ENCODE assay signal across 1 cellular context in the genomic region with DNA sequence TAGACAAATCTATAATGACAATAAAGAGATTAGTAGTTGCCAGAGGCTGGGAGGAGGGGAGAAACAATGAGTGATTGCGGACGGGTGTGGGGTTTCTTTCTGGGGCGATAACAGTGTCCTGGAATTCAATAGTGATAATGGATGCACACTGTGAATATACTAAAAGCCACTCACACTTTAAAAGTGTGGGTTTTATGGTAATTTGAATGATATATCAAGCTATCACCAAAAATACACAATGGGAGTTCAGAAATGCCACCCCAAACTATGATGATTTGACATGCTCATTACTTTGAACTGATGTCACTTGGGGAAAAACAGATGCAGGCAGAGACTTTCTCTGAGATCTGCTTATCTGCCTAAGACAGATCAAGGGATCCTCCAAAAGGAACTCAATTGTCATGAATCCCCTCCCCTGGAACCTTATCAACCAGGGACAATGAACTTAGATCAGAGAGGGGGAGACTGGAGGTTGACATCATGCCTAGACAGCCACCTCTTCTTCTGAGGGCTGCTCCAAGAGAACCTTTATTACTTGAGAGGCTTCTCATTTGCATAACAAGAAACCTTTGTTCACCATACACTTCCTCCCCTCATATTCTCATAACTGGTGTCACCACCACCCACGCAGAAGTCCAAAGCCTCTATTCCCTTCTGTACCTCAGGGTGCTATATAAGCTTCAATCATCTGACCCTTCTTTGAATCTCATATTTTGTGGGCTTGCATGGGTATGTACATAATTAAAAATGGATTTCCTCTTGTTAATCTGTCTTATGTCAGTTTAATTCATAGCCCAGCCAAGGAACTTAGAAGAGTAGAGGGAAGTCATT.
TF ChIP-seq lines count a peak whose summit lies in the region.

No MANE protein-coding gene starts in this region.

TF ChIP-seq in HepG2, 621 proteins besides CTCF, POLR2A, EP300 and RAD21:
- TF ChIP-seq, protein P1, sequence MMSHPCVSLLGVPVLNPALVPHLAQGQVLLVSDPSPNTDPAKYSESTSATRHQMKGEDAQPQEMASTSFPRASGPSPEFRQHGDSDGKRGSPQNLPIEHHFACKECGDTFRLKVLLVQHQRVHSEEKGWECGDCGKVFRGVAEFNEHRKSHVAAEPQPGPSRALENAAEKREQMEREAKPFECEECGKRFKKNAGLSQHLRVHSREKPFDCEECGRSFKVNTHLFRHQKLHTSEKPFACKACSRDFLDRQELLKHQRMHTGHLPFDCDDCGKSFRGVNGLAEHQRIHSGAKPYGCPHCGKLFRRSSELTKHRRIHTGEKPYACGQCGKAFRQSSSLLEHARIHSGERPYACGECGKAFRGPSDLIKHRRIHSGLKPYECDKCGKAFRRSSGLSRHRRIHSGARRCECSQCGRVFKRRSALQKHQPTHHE (CRISPR knock-in tag; IDR thresholded peaks at IDR 0.05; ENCODE audit: borderline replicate concordance) = no peak
- no peak for TF ChIP-seq ZFP62 (CRISPR knock-in tag; IDR thresholded peaks at IDR 0.05)
- TF ChIP-seq ZNF572 (CRISPR knock-in tag; IDR thresholded peaks at IDR 0.05) = no peak
- TF ChIP-seq PHF21A (CRISPR knock-in tag; IDR thresholded peaks at IDR 0.05) = no peak
- no peak for TF ChIP-seq EED (CRISPR knock-in tag; IDR thresholded peaks at IDR 0.05)
- TF ChIP-seq GABPB1 (CRISPR knock-in tag; IDR thresholded peaks at IDR 0.05) = no peak
- TF ChIP-seq HMGA1 (CRISPR knock-in tag; conservative IDR thresholded peaks at IDR 0.05) = no peak
- TF ChIP-seq, protein P2, sequence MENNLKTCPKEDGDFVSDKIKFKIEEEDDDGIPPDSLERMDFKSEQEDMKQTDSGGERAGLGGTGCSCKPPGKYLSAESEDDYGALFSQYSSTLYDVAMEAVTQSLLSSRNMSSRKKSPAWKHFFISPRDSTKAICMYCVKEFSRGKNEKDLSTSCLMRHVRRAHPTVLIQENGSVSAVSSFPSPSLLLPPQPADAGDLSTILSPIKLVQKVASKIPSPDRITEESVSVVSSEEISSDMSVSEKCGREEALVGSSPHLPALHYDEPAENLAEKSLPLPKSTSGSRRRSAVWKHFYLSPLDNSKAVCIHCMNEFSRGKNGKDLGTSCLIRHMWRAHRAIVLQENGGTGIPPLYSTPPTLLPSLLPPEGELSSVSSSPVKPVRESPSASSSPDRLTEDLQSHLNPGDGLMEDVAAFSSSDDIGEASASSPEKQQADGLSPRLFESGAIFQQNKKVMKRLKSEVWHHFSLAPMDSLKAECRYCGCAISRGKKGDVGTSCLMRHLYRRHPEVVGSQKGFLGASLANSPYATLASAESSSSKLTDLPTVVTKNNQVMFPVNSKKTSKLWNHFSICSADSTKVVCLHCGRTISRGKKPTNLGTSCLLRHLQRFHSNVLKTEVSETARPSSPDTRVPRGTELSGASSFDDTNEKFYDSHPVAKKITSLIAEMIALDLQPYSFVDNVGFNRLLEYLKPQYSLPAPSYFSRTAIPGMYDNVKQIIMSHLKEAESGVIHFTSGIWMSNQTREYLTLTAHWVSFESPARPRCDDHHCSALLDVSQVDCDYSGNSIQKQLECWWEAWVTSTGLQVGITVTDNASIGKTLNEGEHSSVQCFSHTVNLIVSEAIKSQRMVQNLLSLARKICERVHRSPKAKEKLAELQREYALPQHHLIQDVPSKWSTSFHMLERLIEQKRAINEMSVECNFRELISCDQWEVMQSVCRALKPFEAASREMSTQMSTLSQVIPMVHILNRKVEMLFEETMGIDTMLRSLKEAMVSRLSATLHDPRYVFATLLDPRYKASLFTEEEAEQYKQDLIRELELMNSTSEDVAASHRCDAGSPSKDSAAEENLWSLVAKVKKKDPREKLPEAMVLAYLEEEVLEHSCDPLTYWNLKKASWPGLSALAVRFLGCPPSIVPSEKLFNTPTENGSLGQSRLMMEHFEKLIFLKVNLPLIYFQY (CRISPR knock-in tag; IDR thresholded peaks at IDR 0.05; ENCODE audit: borderline replicate concordance) = no peak
- TF ChIP-seq, protein P3, sequence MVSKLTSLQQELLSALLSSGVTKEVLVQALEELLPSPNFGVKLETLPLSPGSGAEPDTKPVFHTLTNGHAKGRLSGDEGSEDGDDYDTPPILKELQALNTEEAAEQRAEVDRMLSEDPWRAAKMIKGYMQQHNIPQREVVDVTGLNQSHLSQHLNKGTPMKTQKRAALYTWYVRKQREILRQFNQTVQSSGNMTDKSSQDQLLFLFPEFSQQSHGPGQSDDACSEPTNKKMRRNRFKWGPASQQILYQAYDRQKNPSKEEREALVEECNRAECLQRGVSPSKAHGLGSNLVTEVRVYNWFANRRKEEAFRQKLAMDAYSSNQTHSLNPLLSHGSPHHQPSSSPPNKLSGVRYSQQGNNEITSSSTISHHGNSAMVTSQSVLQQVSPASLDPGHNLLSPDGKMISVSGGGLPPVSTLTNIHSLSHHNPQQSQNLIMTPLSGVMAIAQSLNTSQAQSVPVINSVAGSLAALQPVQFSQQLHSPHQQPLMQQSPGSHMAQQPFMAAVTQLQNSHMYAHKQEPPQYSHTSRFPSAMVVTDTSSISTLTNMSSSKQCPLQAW (CRISPR knock-in tag; IDR thresholded peaks at IDR 0.05) = no peak
- no peak for TF ChIP-seq ZNF329 (CRISPR knock-in tag; IDR thresholded peaks at IDR 0.05; ENCODE audit: low read depth)
- no peak for TF ChIP-seq ISL2 (CRISPR knock-in tag; IDR thresholded peaks at IDR 0.05)
- TF ChIP-seq GATAD2A (CRISPR knock-in tag; IDR thresholded peaks at IDR 0.05) = no peak
- no peak for TF ChIP-seq RARA (CRISPR knock-in tag; IDR thresholded peaks at IDR 0.05)
- TF ChIP-seq, protein P4, sequence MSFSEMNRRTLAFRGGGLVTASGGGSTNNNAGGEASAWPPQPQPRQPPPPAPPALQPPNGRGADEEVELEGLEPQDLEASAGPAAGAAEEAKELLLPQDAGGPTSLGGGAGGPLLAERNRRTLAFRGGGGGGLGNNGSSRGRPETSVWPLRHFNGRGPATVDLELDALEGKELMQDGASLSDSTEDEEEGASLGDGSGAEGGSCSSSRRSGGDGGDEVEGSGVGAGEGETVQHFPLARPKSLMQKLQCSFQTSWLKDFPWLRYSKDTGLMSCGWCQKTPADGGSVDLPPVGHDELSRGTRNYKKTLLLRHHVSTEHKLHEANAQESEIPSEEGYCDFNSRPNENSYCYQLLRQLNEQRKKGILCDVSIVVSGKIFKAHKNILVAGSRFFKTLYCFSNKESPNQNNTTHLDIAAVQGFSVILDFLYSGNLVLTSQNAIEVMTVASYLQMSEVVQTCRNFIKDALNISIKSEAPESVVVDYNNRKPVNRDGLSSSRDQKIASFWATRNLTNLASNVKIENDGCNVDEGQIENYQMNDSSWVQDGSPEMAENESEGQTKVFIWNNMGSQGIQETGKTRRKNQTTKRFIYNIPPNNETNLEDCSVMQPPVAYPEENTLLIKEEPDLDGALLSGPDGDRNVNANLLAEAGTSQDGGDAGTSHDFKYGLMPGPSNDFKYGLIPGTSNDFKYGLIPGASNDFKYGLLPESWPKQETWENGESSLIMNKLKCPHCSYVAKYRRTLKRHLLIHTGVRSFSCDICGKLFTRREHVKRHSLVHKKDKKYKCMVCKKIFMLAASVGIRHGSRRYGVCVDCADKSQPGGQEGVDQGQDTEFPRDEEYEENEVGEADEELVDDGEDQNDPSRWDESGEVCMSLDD (CRISPR knock-in tag; IDR thresholded peaks at IDR 0.05; ENCODE audit: borderline replicate concordance) = no peak
- no peak for TF ChIP-seq ZNF205 (CRISPR knock-in tag; IDR thresholded peaks at IDR 0.05)
TF ChIP-seq in HepG2: peak in this region for 0.
